Comparison of ENCODE assay signal across 9 cellular contexts in genomic region chr12:110543252-110543959, GRCh38. TPM values are rescaled to one million over a fixed set of nuclear protein-coding genes. Genes with fewer than 3 reads are reported as not detected.
DNase-seq lines count a peak whose midpoint lies in the region; ATAC-seq and TF ChIP-seq lines count a peak whose summit lies in the region.
"Had no signal": no experiment of that assay in that cellular context is flagged by ENCODE, and none has a peak within 500 bp of the region (broad histone marks: within the 10 kb centered on the region; RNA-seq: fewer than 3 reads in every experiment).

No MANE protein-coding gene starts in this region.

- H3K4me1 ChIP-seq in KMS-11 (ENCODE audit: low read depth, poor library complexity, severe bottlenecking) = peaks cover 5% of the 10 kb centered on the region
- H3K4me1 ChIP-seq in heart right ventricle = peaks cover 12 to 75% (median 53%) of the 10 kb centered on the region in 9 donors

- H3K9me3 ChIP-seq in heart right ventricle = no peaks in the 10 kb centered on the region
- H3K9me3 ChIP-seq: neutrophil had no signal

- H3K27me3 ChIP-seq in KMS-11 (ENCODE audit: insufficient read depth, low read depth) (no peaks in the 10 kb centered on the region), heart right ventricle (no peaks in the 10 kb centered on the region)
- H3K27me3 ChIP-seq: neutrophil had no signal

- H3K4me3 Mint-ChIP-seq in activated naive CD8-positive, alpha-beta T cell = no peak overlapping the region

- TF ChIP-seq CTCF in KMS-11 (conservative IDR thresholded peaks at IDR 0.05; ENCODE audit: low read depth, low read length) (no peak), heart right ventricle (IDR thresholded peaks at IDR 0.05) (no peak)

- H3K27ac ChIP-seq in KMS-11 (peak overlapping the region; percentile 15; the same call in 1 of the 2 replicates), heart right ventricle (peak overlapping the region; percentile 35 to 83 (median 66))
- H3K27ac ChIP-seq: neutrophil had no signal

- H3K9me3 Mint-ChIP-seq in activated naive CD8-positive, alpha-beta T cell (ENCODE audit: low read depth) = no peaks in the 10 kb centered on the region

- H3K27ac Mint-ChIP-seq in activated naive CD8-positive, alpha-beta T cell = peak overlapping the region; percentile 70

- no peak overlapping the region for H3K4me2 ChIP-seq in KMS-11

- ATAC-seq in heart right ventricle (peak; percentile 37 to 96 (median 85)), HG02763 (IDR thresholded peaks at IDR 0.05; ENCODE audit: unreplicated experiment) (no peak), GM21515 (IDR thresholded peaks at IDR 0.05; ENCODE audit: unreplicated experiment) (no peak)

- no peak overlapping the region for H3K9ac ChIP-seq in KMS-11

- 14 to 21% methylated on average over 7 of the region's 7 CpGs for WGBS in heart right ventricle, 2 donors

- no peaks in the 10 kb centered on the region for H3K36me3 ChIP-seq in KMS-11 (ENCODE audit: insufficient read depth)
- peaks cover 0 to 60% (median 0%) of the 10 kb centered on the region in 9 donors for H3K36me3 ChIP-seq in heart right ventricle

- H3K4me1 Mint-ChIP-seq in activated naive CD8-positive, alpha-beta T cell (ENCODE audit: low read depth) = peaks cover 31% of the 10 kb centered on the region

- H3K36me3 Mint-ChIP-seq in activated naive CD8-positive, alpha-beta T cell = no peaks in the 10 kb centered on the region

- no peak overlapping the region for H2AFZ ChIP-seq in KMS-11 (ENCODE audit: low read depth)

- H3K27me3 Mint-ChIP-seq in activated naive CD8-positive, alpha-beta T cell = no peaks in the 10 kb centered on the region

- H3K79me2 ChIP-seq in KMS-11 (ENCODE audit: insufficient read depth, low read depth) = no peaks in the 10 kb centered on the region

- no peak overlapping the region for H3K4me3 ChIP-seq in KMS-11 (IDR thresholded peaks at IDR 0.05; ENCODE audit: insufficient read depth, low read depth, low read length)
- H3K4me3 ChIP-seq in heart right ventricle = no peak overlapping the region

- H4K20me1 ChIP-seq in KMS-11 (ENCODE audit: insufficient read depth) = no peaks in the 10 kb centered on the region

- intact Hi-C loops in heart right ventricle (cut with DNase I) = loop anchor here in 2 of 10 donors (2.0 to 5.0 kb wide), 2 partner anchors 39 kb away; partner anchors contain the start of gene PPTC7 (in 2 of the 2)

- DNase-seq in heart right ventricle (peak; percentile 71 to 86), renal cortical epithelial cell (ENCODE audit: low read depth) (peak; percentile 90), NAMALWA (ENCODE audit: low spot score) (no peak), NCI-H1436 (lab: John Stamatoyannopoulos, UW) (no peak)

RNA-seq across cellular contexts. Expression of gene PPTC7, which starts 39.7 kb away (rescaled TPM):
- total RNA-seq in heart right ventricle (100 to 1,000 TPM in 1 of 10 donors, 10 to 100 TPM in 9; 66.0 to 162 (median 79.4) TPM), renal cortical epithelial cell (10.6 and 21.3 TPM in 2 replicates)
- 10 to 100 TPM; 18.9 to 20.4 TPM for polyA plus RNA-seq in heart right ventricle

RNA-seq across cellular contexts. Expression of gene RAD9B, which starts 41.3 kb away (rescaled TPM):
- 1 to 10 TPM in 4 of 10 donors, under 1 TPM in 6; 0.23 to 1.6 (median 0.95) TPM for total RNA-seq in heart right ventricle
- 1 to 10 TPM in 1 of 2 donors, not detected in 1; 4.9 TPM for polyA plus RNA-seq in heart right ventricle
- total RNA-seq in renal cortical epithelial cell = 0.52 and 0.89 TPM in 2 replicates

RNA-seq across cellular contexts. Expression of gene VPS29, which starts 41.5 kb away (rescaled TPM):
- 100 to 1,000 TPM in 2 of 10 donors, 10 to 100 TPM in 8; 83.7 to 117 (median 91.5) TPM for total RNA-seq in heart right ventricle
- polyA plus RNA-seq in heart right ventricle = 100 to 1,000 TPM in 1 of 2 donors, 10 to 100 TPM in 1; 84.0 to 175 TPM
- 80.8 and 125 TPM in 2 replicates for total RNA-seq in renal cortical epithelial cell

Comparison
In these comparisons a context has a peak if more than half of its experiments do, and no peak if none do; other contexts are left out.
1. ATAC-seq: peak in heart right ventricle (8 of 8); none in HG02763 (single experiment) and GM21515 (single experiment).
2. DNase-seq: peak in heart right ventricle (2 of 2) and renal cortical epithelial cell (single experiment); none in NAMALWA (single experiment) and NCI-H1436 (single experiment).